In genomic region chrX:68681443-68681941, GRCh38 we compare ENCODE assay signal across 15 cellular contexts. TPM values are rescaled to one million over a fixed set of nuclear protein-coding genes. Genes with fewer than 3 reads are reported as not detected.
DNase-seq lines count a peak whose midpoint lies in the region; ATAC-seq lines count a peak whose summit lies in the region.
"Had no signal": no experiment of that assay in that cellular context is flagged by ENCODE, and none has a peak within 500 bp of the region (broad histone marks: within the 10 kb centered on the region; RNA-seq: fewer than 3 reads in every experiment).

No MANE protein-coding gene starts in this region.

- POLR2A ChIA-PET in activated CD4-positive, alpha-beta memory T cell treated with anti-CD3 and anti-CD28 coated beads for 36 hours (lab: Charles Lee), result no interaction called here

- no peak overlapping the region for H3K4me3 Mint-ChIP-seq in activated T-cell treated with anti-CD3 and anti-CD28 coated beads, Interleukin-2, amount 50 U/mL, for 72 hours
- H3K4me3 Mint-ChIP-seq in activated T-cell treated with anti-CD3 and anti-CD28 coated beads, Interleukin-2, amount 50 U/mL, for 24 hours, result no peak overlapping the region
- no peak overlapping the region for H3K4me3 Mint-ChIP-seq in stimulated activated memory B cell treated with anti-CD40 and anti-IgM and Interleukin-4, amounts not matched to agents 10 μg/mL and 1 μg/mL and 100 μg/mL, for 72 hours
- H3K4me3 Mint-ChIP-seq in activated CD4-positive, alpha-beta memory T cell treated with anti-CD3 and anti-CD28 coated beads for 36 hours, result no peak overlapping the region
- H3K4me3 Mint-ChIP-seq: brain; naive thymus-derived CD4-positive, alpha-beta T cell had no signal

- H3K27me3 Mint-ChIP-seq in activated T-cell treated with anti-CD3 and anti-CD28 coated beads, Interleukin-2, amount 50 U/mL, for 72 hours (ENCODE audit: low read depth), result peaks cover 29% of the 10 kb centered on the region
- peaks cover 41% of the 10 kb centered on the region for H3K27me3 Mint-ChIP-seq in activated T-cell treated with anti-CD3 and anti-CD28 coated beads, Interleukin-2, amount 50 U/mL, for 24 hours
- H3K27me3 Mint-ChIP-seq in stimulated activated memory B cell treated with anti-CD40 and anti-IgM and Interleukin-4, amounts not matched to agents 10 μg/mL and 1 μg/mL and 100 μg/mL, for 72 hours, result peaks cover 13% of the 10 kb centered on the region
- peaks cover 5% of the 10 kb centered on the region for H3K27me3 Mint-ChIP-seq in activated CD4-positive, alpha-beta memory T cell treated with anti-CD3 and anti-CD28 coated beads for 36 hours

- H3K9me3 Mint-ChIP-seq in activated T-cell treated with anti-CD3 and anti-CD28 coated beads, Interleukin-2, amount 50 U/mL, for 72 hours, result no peaks in the 10 kb centered on the region
- no peaks in the 10 kb centered on the region for H3K9me3 Mint-ChIP-seq in activated T-cell treated with anti-CD3 and anti-CD28 coated beads, Interleukin-2, amount 50 U/mL, for 24 hours
- no peaks in the 10 kb centered on the region for H3K9me3 Mint-ChIP-seq in stimulated activated memory B cell treated with anti-CD40 and anti-IgM and Interleukin-4, amounts not matched to agents 10 μg/mL and 1 μg/mL and 100 μg/mL, for 72 hours
- H3K9me3 Mint-ChIP-seq in activated CD4-positive, alpha-beta memory T cell treated with anti-CD3 and anti-CD28 coated beads for 36 hours, result no peaks in the 10 kb centered on the region
- H3K9me3 Mint-ChIP-seq: naive thymus-derived CD4-positive, alpha-beta T cell had no signal

- intact Hi-C loops in activated CD4-positive, alpha-beta memory T cell treated with anti-CD3 and anti-CD28 coated beads for 36 hours (cut with micrococcal nuclease), result loop anchor here (10.0 kb wide), 1 partner anchor 177 kb away; no protein-coding TSS in a partner anchor

- no peaks in the 10 kb centered on the region for H3K36me3 Mint-ChIP-seq in activated T-cell treated with anti-CD3 and anti-CD28 coated beads, Interleukin-2, amount 50 U/mL, for 72 hours (ENCODE audit: insufficient read depth in 2 of 2)
- no peaks in the 10 kb centered on the region for H3K36me3 Mint-ChIP-seq in activated T-cell treated with anti-CD3 and anti-CD28 coated beads, Interleukin-2, amount 50 U/mL, for 24 hours (ENCODE audit: low read depth)
- no peaks in the 10 kb centered on the region for H3K36me3 Mint-ChIP-seq in stimulated activated memory B cell treated with anti-CD40 and anti-IgM and Interleukin-4, amounts not matched to agents 10 μg/mL and 1 μg/mL and 100 μg/mL, for 72 hours
- no peaks in the 10 kb centered on the region for H3K36me3 Mint-ChIP-seq in activated CD4-positive, alpha-beta memory T cell treated with anti-CD3 and anti-CD28 coated beads for 36 hours
- H3K36me3 Mint-ChIP-seq: brain; naive thymus-derived CD4-positive, alpha-beta T cell had no signal

- no peak overlapping the region for H3K27ac Mint-ChIP-seq in activated T-cell treated with anti-CD3 and anti-CD28 coated beads, Interleukin-2, amount 50 U/mL, for 72 hours
- H3K27ac Mint-ChIP-seq in activated T-cell treated with anti-CD3 and anti-CD28 coated beads, Interleukin-2, amount 50 U/mL, for 24 hours, result no peak overlapping the region
- H3K27ac Mint-ChIP-seq in stimulated activated memory B cell treated with anti-CD40 and anti-IgM and Interleukin-4, amounts not matched to agents 10 μg/mL and 1 μg/mL and 100 μg/mL, for 72 hours, result no peak overlapping the region
- H3K27ac Mint-ChIP-seq in activated CD4-positive, alpha-beta memory T cell treated with anti-CD3 and anti-CD28 coated beads for 36 hours, result no peak overlapping the region
- H3K27ac Mint-ChIP-seq: brain; naive thymus-derived CD4-positive, alpha-beta T cell had no signal

- H3K4me1 Mint-ChIP-seq in activated T-cell treated with anti-CD3 and anti-CD28 coated beads, Interleukin-2, amount 50 U/mL, for 72 hours (ENCODE audit: low read depth), result peaks cover 20% of the 10 kb centered on the region
- H3K4me1 Mint-ChIP-seq in activated T-cell treated with anti-CD3 and anti-CD28 coated beads, Interleukin-2, amount 50 U/mL, for 24 hours (ENCODE audit: low read depth), result peaks cover 10% of the 10 kb centered on the region
- H3K4me1 Mint-ChIP-seq in stimulated activated memory B cell treated with anti-CD40 and anti-IgM and Interleukin-4, amounts not matched to agents 10 μg/mL and 1 μg/mL and 100 μg/mL, for 72 hours, result peaks cover 8% of the 10 kb centered on the region
- H3K4me1 Mint-ChIP-seq in activated CD4-positive, alpha-beta memory T cell treated with anti-CD3 and anti-CD28 coated beads for 36 hours (ENCODE audit: low read depth), result peaks cover 19% of the 10 kb centered on the region

- CTCF ChIA-PET in activated CD4-positive, alpha-beta memory T cell treated with anti-CD3 and anti-CD28 coated beads for 36 hours (lab: Charles Lee), result no interaction called here

- ATAC-seq in activated T-cell treated with anti-CD3 and anti-CD28 coated beads, Interleukin-2, amount 50 U/mL, for 72 hours (replicated peaks in 1 of 2), result peak; percentile 24 to 55
- ATAC-seq in HG03457 (IDR thresholded peaks at IDR 0.05; ENCODE audit: unreplicated experiment), result peak; percentile 57
- peak; percentile 73 for ATAC-seq in stimulated activated memory B cell treated with anti-CD40 and anti-IgM and Interleukin-4, amounts not matched to agents 10 μg/mL and 1 μg/mL and 100 μg/mL, for 72 hours
- ATAC-seq in HG02970 (IDR thresholded peaks at IDR 0.05; ENCODE audit: low FRiP score, unreplicated experiment), result no peak
- ATAC-seq in HG03571 (IDR thresholded peaks at IDR 0.05; ENCODE audit: unreplicated experiment), result no peak
- ATAC-seq: A549; naive thymus-derived CD4-positive, alpha-beta T cell had no signal

- peak in 1 of 2 donors; percentile 16 for DNase-seq in activated T-cell treated with anti-CD3 and anti-CD28 coated beads, Interleukin-2, amount 50 U/mL, for 72 hours
- no peak for DNase-seq in activated T-cell treated with anti-CD3 and anti-CD28 coated beads, Interleukin-2, amount 50 U/mL, for 24 hours
- peak; percentile 43 for DNase-seq in brain pericyte (ENCODE audit: low read depth, low spot score)
- no peak for DNase-seq in activated CD4-positive, alpha-beta memory T cell treated with anti-CD3 and anti-CD28 coated beads for 36 hours
- DNase-seq: DMS 273 treated with DMSO at 0.1 percent for 48 hours; naive thymus-derived CD4-positive, alpha-beta T cell; NCI-H446; SHP77 treated with DMSO at 0.1 percent for 48 hours; trophoblast cell had no signal

RNA-seq across cellular contexts. Expression of gene STARD8, which starts 34.0 kb away (rescaled TPM):
- total RNA-seq in activated T-cell treated with anti-CD3 and anti-CD28 coated beads, Interleukin-2, amount 50 U/mL, for 72 hours, result 1 to 10 TPM; 1.1 to 1.3 TPM
- under 1 TPM; 0.57 to 0.80 TPM for total RNA-seq in activated CD4-positive, alpha-beta memory T cell treated with anti-CD3 and anti-CD28 coated beads for 36 hours

Comparison
In these comparisons a context has a peak if more than half of its experiments do, and no peak if none do; other contexts are left out.
1. ATAC-seq: peak in activated T-cell treated with anti-CD3 and anti-CD28 coated beads, Interleukin-2, amount 50 U/mL, for 72 hours (2 of 2), HG03457 (single experiment) and stimulated activated memory B cell treated with anti-CD40 and anti-IgM and Interleukin-4, amounts not matched to agents 10 μg/mL and 1 μg/mL and 100 μg/mL, for 72 hours (single experiment); none in HG02970 (single experiment) and HG03571 (single experiment).